In genomic region chr22:47352920-47353700, GRCh38 we compare ENCODE assay signal across 25 cellular contexts.
DNase-seq lines count a peak whose midpoint lies in the region; FAIRE-seq and TF ChIP-seq lines count a peak whose summit lies in the region.
"Had no signal": no experiment of that assay in that cellular context is flagged by ENCODE, and none has a peak within 500 bp of the region (broad histone marks: within the 10 kb centered on the region; RNA-seq: fewer than 3 reads in every experiment).

No MANE protein-coding gene starts in this region.

- H3K27me3 ChIP-seq in bronchial epithelial cell (ENCODE audit: control insufficient read depth, insufficient read depth, low read length) (no peaks in the 10 kb centered on the region), trophoblast cell (ENCODE audit: insufficient read depth, low read length) (no peaks in the 10 kb centered on the region)
- H3K27me3 ChIP-seq: BLaER1 treated with 17β-estradiol and CSF1 and Interleukin-3, amounts not matched to agents 10 nM and 100 nM had no signal

- TF ChIP-seq CTCF in bronchial epithelial cell (IDR thresholded peaks at IDR 0.05; ENCODE audit: insufficient read depth, low read length, severe bottlenecking) (no peak), type B pancreatic cell (conservative IDR thresholded peaks at IDR 0.05) (no peak)

- H2BK5ac ChIP-seq in trophoblast cell (ENCODE audit: low read depth, low read length, poor library complexity): no peak overlapping the region

- H2BK120ac ChIP-seq in trophoblast cell (ENCODE audit: insufficient read depth, low read length, poor library complexity): no peak overlapping the region

- H3K4me3 Mint-ChIP-seq in type B pancreatic cell: no peak overlapping the region
- H3K4me3 Mint-ChIP-seq: CD4-positive, alpha-beta memory T cell; H9; HFFc6 had no signal

- H3K79me1 ChIP-seq in trophoblast cell (ENCODE audit: low read length): no peaks in the 10 kb centered on the region

- no peak overlapping the region for H3K27ac Mint-ChIP-seq in type B pancreatic cell
- H3K27ac Mint-ChIP-seq: CD4-positive, alpha-beta memory T cell; H9; HFFc6 had no signal

- WGBS in trophoblast cell (ENCODE audit: extremely low coverage, insufficient coverage, insufficient read length): no CpG with 5 or more reads among the region's 18 CpGs

- no peaks in the 10 kb centered on the region for H3K36me3 ChIP-seq in bronchial epithelial cell (ENCODE audit: control insufficient read depth, insufficient read depth, low read length)
- no peaks in the 10 kb centered on the region for H3K36me3 ChIP-seq in trophoblast cell (ENCODE audit: control insufficient read depth in 1 of 2, insufficient read depth in 2 of 2, low read length in 2 of 2)
- H3K36me3 ChIP-seq: BLaER1 treated with 17β-estradiol and CSF1 and Interleukin-3, amounts not matched to agents 10 nM and 100 nM had no signal

- H3K79me2 ChIP-seq in trophoblast cell (ENCODE audit: control insufficient read depth, insufficient read depth, low read length, poor library complexity): no peaks in the 10 kb centered on the region

- H4K91ac ChIP-seq in trophoblast cell (ENCODE audit: low read depth, low read length): no peak overlapping the region

- H3K9me3 ChIP-seq in trophoblast cell (ENCODE audit: insufficient read depth, low read depth, low read length): peaks cover 62% of the 10 kb centered on the region
- H3K9me3 ChIP-seq: Caco-2 had no signal

- H3K4me1 Mint-ChIP-seq in type B pancreatic cell (ENCODE audit: unreplicated experiment): no peaks in the 10 kb centered on the region
- H3K4me1 Mint-ChIP-seq: CD4-positive, alpha-beta memory T cell; H9 had no signal

- no peaks in the 10 kb centered on the region for H3K36me3 Mint-ChIP-seq in type B pancreatic cell
- H3K36me3 Mint-ChIP-seq: CD4-positive, alpha-beta memory T cell had no signal

- peak; percentile 25 for DNase-seq in activated effector memory CD4-positive, alpha-beta T cell treated with anti-CD3 and anti-CD28 coated beads, Interleukin-2, amount 50 U/mL, for 16 hours
- DNase-seq in activated effector memory CD4-positive, alpha-beta T cell treated with Interleukin-2 at 50 U/mL for 16 hours: no peak
- DNase-seq in bronchial epithelial cell (ENCODE audit: low read depth) (no peak), trophoblast cell (no peak), type B pancreatic cell (ENCODE audit: extremely low spot score, unreplicated experiment) (peak; percentile 49), activated gamma-delta T cell treated with Interleukin-2 at 50 U/mL for 16 hours (no peak), iPS-NIHi7 (ENCODE audit: extremely low spot score) (no peak), GM19240 (ENCODE audit: insufficient read length, low spot score) (no peak)
- DNase-seq: 8988T; Caco-2; CD4-positive, alpha-beta memory T cell; GM23248; H9; HFFc6; KG1; NCI-H1092; NCI-H1436; NCI-H187 treated with DMSO at 0.1 percent for 48 hours; NCI-H2227 treated with DMSO at 0.1 percent for 48 hours; NCI-H510A; NCI-H748 treated with DMSO at 0.1 percent for 48 hours had no signal

- peak; percentile 70 for FAIRE-seq in bronchial epithelial cell (lab: Jason Lieb, UNC)
- FAIRE-seq: G401.6, GM12892 had no signal

- no peak overlapping the region for H4K12ac ChIP-seq in trophoblast cell (ENCODE audit: low read depth, low read length)

- H3K4me1 ChIP-seq in trophoblast cell (ENCODE audit: control insufficient read depth in 1 of 2, insufficient read depth in 2 of 2, low read length in 2 of 2): no peaks in the 10 kb centered on the region
- H3K4me1 ChIP-seq: Caco-2 had no signal

- no peak overlapping the region for H2AFZ ChIP-seq in trophoblast cell (ENCODE audit: insufficient read depth, low read length, poor library complexity)
- H2AFZ ChIP-seq: GM23248 had no signal

- H3K9ac ChIP-seq in trophoblast cell (ENCODE audit: low read length): peak overlapping the region; percentile 65
- H3K9ac ChIP-seq: BLaER1 treated with 17β-estradiol and CSF1 and Interleukin-3, amounts not matched to agents 10 nM and 100 nM; GM23248 had no signal

- H3K14ac ChIP-seq in trophoblast cell (ENCODE audit: low read length): no peak overlapping the region

- no peak overlapping the region for H2BK12ac ChIP-seq in trophoblast cell (ENCODE audit: low read length)

- H3K27me3 Mint-ChIP-seq in type B pancreatic cell: no peaks in the 10 kb centered on the region

- no peak overlapping the region for H2AK5ac ChIP-seq in trophoblast cell (ENCODE audit: low read length)

- no peak overlapping the region for H3K4me3 ChIP-seq in bronchial epithelial cell (ENCODE audit: low read depth, low read length)
- H3K4me3 ChIP-seq in trophoblast cell (ENCODE audit: low read depth, low read length): peak overlapping the region; percentile 39
- H3K4me3 ChIP-seq: BLaER1 treated with 17β-estradiol and CSF1 and Interleukin-3, amounts not matched to agents 10 nM and 100 nM; GM23248 had no signal

- H4K8ac ChIP-seq in trophoblast cell (ENCODE audit: low read depth, low read length): no peak overlapping the region

- H3K27ac ChIP-seq in trophoblast cell (ENCODE audit: low read depth, low read length): no peak overlapping the region
- H3K27ac ChIP-seq: BLaER1 treated with 17β-estradiol and CSF1 and Interleukin-3, amounts not matched to agents 10 nM and 100 nM; GM23248; HL-60 had no signal

- no peak overlapping the region for H3K4ac ChIP-seq in trophoblast cell (ENCODE audit: low read depth, low read length)

- no peak overlapping the region for H3K4me2 ChIP-seq in trophoblast cell (ENCODE audit: low read length)
- H3K4me2 ChIP-seq: BLaER1 treated with 17β-estradiol and CSF1 and Interleukin-3, amounts not matched to agents 10 nM and 100 nM had no signal

- H3K18ac ChIP-seq in trophoblast cell (ENCODE audit: low read length): no peak overlapping the region

- no peak overlapping the region for H3K23ac ChIP-seq in trophoblast cell (ENCODE audit: low read length)

- peaks cover 7% of the 10 kb centered on the region for H3K9me3 Mint-ChIP-seq in type B pancreatic cell

Comparison
In these comparisons a context has a peak if more than half of its experiments do, and no peak if none do; other contexts are left out.
1. DNase-seq: peak in activated effector memory CD4-positive, alpha-beta T cell treated with anti-CD3 and anti-CD28 coated beads, Interleukin-2, amount 50 U/mL, for 16 hours (single experiment) and type B pancreatic cell (single experiment); none in activated effector memory CD4-positive, alpha-beta T cell treated with Interleukin-2 at 50 U/mL for 16 hours (single experiment), bronchial epithelial cell (single experiment), trophoblast cell (0 of 2), activated gamma-delta T cell treated with Interleukin-2 at 50 U/mL for 16 hours (single experiment), iPS-NIHi7 (single experiment) and GM19240 (single experiment).